ENCODE assay signal across 28 cellular contexts in the genomic region with DNA sequence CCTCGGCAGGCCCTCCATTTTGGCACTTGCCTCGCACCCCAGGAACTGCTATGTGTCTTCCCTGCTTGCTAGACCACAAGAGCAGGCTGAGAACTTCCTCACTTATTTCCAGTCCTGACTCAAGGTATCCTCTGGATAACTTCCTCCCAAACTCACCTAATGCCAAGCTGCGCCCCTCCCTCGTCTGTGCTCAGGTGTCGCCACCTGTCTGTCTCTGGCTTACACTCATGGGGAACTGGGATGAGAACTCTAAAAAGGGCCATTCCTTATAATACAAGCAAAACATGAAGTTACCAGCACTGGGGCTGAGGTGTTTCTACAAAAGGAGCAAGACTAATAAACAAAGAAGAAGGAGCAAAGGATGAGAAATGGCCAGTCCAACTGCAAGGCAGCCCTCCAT.
"Had no signal": no experiment of that assay in that cellular context is flagged by ENCODE, and none has a peak within 500 bp of the region (broad histone marks: within the 10 kb centered on the region; RNA-seq: fewer than 3 reads in every experiment).

No MANE protein-coding gene starts in this region.

- H3K4me2 ChIP-seq: hepatocyte had no signal

- H3K4me3 Mint-ChIP-seq: dendritic cell treated with granulocyte-macrophage colony-stimulating factor and Interleukin-4, amounts not matched to agents 40 ng/mL and 50 ng/mL, for 4 days; effector memory CD8-positive, alpha-beta T cell; endodermal cell; immature natural killer cell; mesothelial cell of epicardium; naive B cell; naive thymus-derived CD8-positive, alpha-beta T cell had no signal

- H3K27ac ChIP-seq: colonic mucosa, epithelial cell of prostate, esophagus squamous epithelium, gastroesophageal sphincter, heart left ventricle, hepatocyte, left lung, lower lobe of right lung had no signal

- H3K27ac Mint-ChIP-seq: dendritic cell treated with granulocyte-macrophage colony-stimulating factor and Interleukin-4, amounts not matched to agents 40 ng/mL and 50 ng/mL, for 4 days; effector memory CD8-positive, alpha-beta T cell; endodermal cell; immature natural killer cell; mesothelial cell of epicardium had no signal

- H3K79me2 ChIP-seq: hepatocyte had no signal

- H3K36me3 Mint-ChIP-seq: immature natural killer cell; mesothelial cell of epicardium; naive B cell; naive thymus-derived CD8-positive, alpha-beta T cell had no signal

- H3K9me3 ChIP-seq: colonic mucosa, esophagus squamous epithelium, gastroesophageal sphincter, heart left ventricle, left lung, lower lobe of right lung, mucosa of descending colon had no signal

- ATAC-seq: effector memory CD8-positive, alpha-beta T cell; esophagus mucosa; gastroesophageal sphincter; heart left ventricle; left cardiac atrium; left lung; left ventricle myocardium superior; lower lobe of right lung; mucosa of descending colon; naive thymus-derived CD8-positive, alpha-beta T cell had no signal

- FAIRE-seq: endometrium, frontal cortex had no signal

- H3K4me1 ChIP-seq: colonic mucosa, esophagus squamous epithelium, gastroesophageal sphincter, left lung, lower lobe of right lung had no signal

- H2AFZ ChIP-seq: hepatocyte had no signal

- H3K4me3 ChIP-seq: colonic mucosa, esophagus squamous epithelium, gastroesophageal sphincter, heart left ventricle, hepatocyte, left lung, lower lobe of right lung, mucosa of descending colon had no signal

- DNase-seq: colonic mucosa; cortex of kidney; effector CD8-positive, alpha-beta T cell; effector memory CD8-positive, alpha-beta T cell; endodermal cell; erythroblast; esophagus squamous epithelium; foreskin fibroblast; heart left ventricle; hypothalamus; immature natural killer cell; islet precursor cell; left cardiac atrium; left lung; left ventricle myocardium superior; lower lobe of right lung; mesenchymal stem cell; mucosa of descending colon; naive B cell; naive thymus-derived CD8-positive, alpha-beta T cell had no signal

- H3K9me3 Mint-ChIP-seq: dendritic cell treated with granulocyte-macrophage colony-stimulating factor and Interleukin-4, amounts not matched to agents 40 ng/mL and 50 ng/mL, for 4 days; effector memory CD8-positive, alpha-beta T cell; endodermal cell; mesothelial cell of epicardium had no signal

- H3K27me3 ChIP-seq: colonic mucosa, esophagus squamous epithelium, gastroesophageal sphincter, hepatocyte, left lung had no signal

- H3K4me1 Mint-ChIP-seq: immature natural killer cell; mesothelial cell of epicardium; naive B cell; naive thymus-derived CD8-positive, alpha-beta T cell had no signal

- H3K36me3 ChIP-seq: colonic mucosa, esophagus squamous epithelium, gastroesophageal sphincter, heart left ventricle, left lung, lower lobe of right lung had no signal
